22 cellular contexts compared by ENCODE assay signal in the genomic region with DNA sequence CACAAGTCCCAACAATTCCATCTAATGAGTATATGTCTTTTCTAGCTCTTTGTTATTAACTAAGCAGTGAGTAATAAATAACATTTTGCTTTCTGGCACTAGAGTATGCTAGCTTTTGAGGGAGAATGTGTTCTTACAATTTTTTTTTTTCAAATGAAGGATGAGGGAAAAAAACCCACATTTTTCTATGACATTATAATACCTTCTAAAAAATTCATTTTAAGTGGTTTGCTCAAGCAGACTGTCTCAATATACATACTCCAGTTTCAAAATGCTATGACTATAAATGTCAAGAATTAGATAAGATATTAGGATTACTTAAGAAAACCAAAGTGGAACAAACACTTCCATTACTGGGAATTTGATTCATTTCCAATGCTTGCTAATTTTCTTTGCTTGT.
"Had no signal": no experiment of that assay in that cellular context is flagged by ENCODE, and none has a peak within 500 bp of the region (broad histone marks: within the 10 kb centered on the region; RNA-seq: fewer than 3 reads in every experiment).

No MANE protein-coding gene starts in this region.

- H3K36me3 Mint-ChIP-seq: activated naive CD8-positive, alpha-beta T cell; naive B cell; type B pancreatic cell; WTC11 had no signal

- DNase-seq: activated CD4-positive, alpha-beta T cell treated with anti-CD3 and anti-CD28 coated beads for 36 hours; activated CD4-positive, alpha-beta T cell treated with anti-CD3 and anti-CD28 coated beads, Interleukin-2, amount 50 U/mL, for 48 hours; activated CD8-positive, alpha-beta memory T cell treated with anti-CD3 and anti-CD28 coated beads, Interleukin-2, amount 50 U/mL, for 48 hours; activated naive CD4-positive, alpha-beta T cell; activated T-cell treated with anti-CD3 and anti-CD28 coated beads, Interleukin-2, amount 50 U/mL, for 4 hours; amniotic stem cell; body of pancreas; foreskin melanocyte; mesenchymal stem cell; mucosa of descending colon; naive B cell; pancreas; psoas muscle; stimulated activated CD4-positive, alpha-beta T cell treated with anti-CD3 and anti-CD28 coated beads, Interleukin-4, amount 100 ng/mL, for 24 hours; stimulated activated naive CD4-positive, alpha-beta T cell treated with Interleukin-2 at 50 U/mL for 16 hours; T-helper 1 cell had no signal

- ATAC-seq: activated CD4-positive, alpha-beta T cell treated with anti-CD3 and anti-CD28 coated beads for 36 hours; activated T-cell treated with anti-CD3 and anti-CD28 coated beads, Interleukin-2, amount 50 U/mL, for 4 hours; body of pancreas; mucosa of descending colon; pancreas; WTC11 had no signal

- H3K4me3 Mint-ChIP-seq: activated CD4-positive, alpha-beta T cell treated with anti-CD3 and anti-CD28 coated beads for 36 hours; activated naive CD8-positive, alpha-beta T cell; activated T-cell treated with anti-CD3 and anti-CD28 coated beads, Interleukin-2, amount 50 U/mL, for 4 hours; naive B cell; type B pancreatic cell; WTC11 had no signal

- H3K27me3 Mint-ChIP-seq: activated CD4-positive, alpha-beta T cell treated with anti-CD3 and anti-CD28 coated beads for 36 hours had no signal

- H3K4me3 ChIP-seq: body of pancreas, mucosa of descending colon, pancreas, psoas muscle, right atrium auricular region, thoracic aorta had no signal

- H3K9me3 Mint-ChIP-seq: activated T-helper 2 cell treated with anti-CD3 and anti-CD28 coated beads, Interferon-gamma antibody, Interleukin-2, Interleukin-4, amounts not matched to agents 10 μg/mL and 5 μg/mL and 100 μg/mL, durations not matched to agents 14 hours and 24 hours and 36 hours; type B pancreatic cell had no signal

- H3K4me1 Mint-ChIP-seq: activated CD4-positive, alpha-beta T cell treated with anti-CD3 and anti-CD28 coated beads for 36 hours; naive B cell had no signal

- H3K27ac Mint-ChIP-seq: activated CD4-positive, alpha-beta T cell treated with anti-CD3 and anti-CD28 coated beads for 36 hours; activated naive CD8-positive, alpha-beta T cell; activated T-helper 2 cell treated with anti-CD3 and anti-CD28 coated beads, Interferon-gamma antibody, Interleukin-2, Interleukin-4, amounts not matched to agents 10 μg/mL and 5 μg/mL and 100 μg/mL, durations not matched to agents 14 hours and 24 hours and 36 hours; naive B cell; type B pancreatic cell; WTC11 had no signal
